11 cellular contexts compared by ENCODE assay signal in genomic region chr1:15155191-15155590, GRCh38. TPM values are rescaled to one million over a fixed set of nuclear protein-coding genes. Genes with fewer than 3 reads are reported as not detected.
DNase-seq lines count a peak whose midpoint lies in the region; ATAC-seq and TF ChIP-seq lines count a peak whose summit lies in the region.
"Had no signal": no experiment of that assay in that cellular context is flagged by ENCODE, and none has a peak within 500 bp of the region (broad histone marks: within the 10 kb centered on the region; RNA-seq: fewer than 3 reads in every experiment).

No MANE protein-coding gene starts in this region.

- H3K4me1 Mint-ChIP-seq in GM23338 (peaks cover 53% of the 10 kb centered on the region), T-helper 17 cell (peaks cover 22% of the 10 kb centered on the region)

- no peaks in the 10 kb centered on the region for H3K36me3 Mint-ChIP-seq in GM23338 (ENCODE audit: low read depth)
- H3K36me3 Mint-ChIP-seq in T-helper 17 cell (ENCODE audit: low read depth): no peaks in the 10 kb centered on the region
- H3K36me3 Mint-ChIP-seq: stimulated activated naive B cell treated with anti-CD40 and anti-IgM and Interleukin-4, amounts not matched to agents 10 μg/mL and 1 μg/mL and 100 μg/mL, for 72 hours had no signal

- H3K4me1 ChIP-seq in GM23338 (ENCODE audit: insufficient read depth) (peaks cover 5% of the 10 kb centered on the region; the same call in 1 of the 2 replicates), hepatocyte (ENCODE audit: insufficient read depth) (peaks cover 67% of the 10 kb centered on the region), psoas muscle (no peaks in the 10 kb centered on the region)

- H2AFZ ChIP-seq in GM23338: no peak overlapping the region
- H2AFZ ChIP-seq in hepatocyte: no peak overlapping the region

- H3K9me2 ChIP-seq in GM23338 (ENCODE audit: insufficient read depth): no peaks in the 10 kb centered on the region
- H3K9me2 ChIP-seq in hepatocyte (replicated peaks; ENCODE audit: insufficient read depth): no peaks in the 10 kb centered on the region

- H3K27me3 ChIP-seq in GM23338 (ENCODE audit: insufficient read depth): peaks cover 32% of the 10 kb centered on the region
- no peaks in the 10 kb centered on the region for H3K27me3 ChIP-seq in hepatocyte
- H3K27me3 ChIP-seq in psoas muscle (ENCODE audit: insufficient read depth in 3 of 3, low read length in 2 of 3): peaks cover 0 to 51% (median 7%) of the 10 kb centered on the region in 3 donors

- TF ChIP-seq CTCF in GM23338 (conservative IDR thresholded peaks at IDR 0.05; ENCODE audit: low read depth in 2 of 2): no peak
- TF ChIP-seq CTCF in hepatocyte (IDR thresholded peaks at IDR 0.05; ENCODE audit: poor library complexity): no peak
- no peak for TF ChIP-seq CTCF in psoas muscle (IDR thresholded peaks at IDR 0.05)

- H3K27me3 Mint-ChIP-seq in GM23338 (ENCODE audit: insufficient read depth, low read depth, poor library complexity) (peaks cover 37% of the 10 kb centered on the region), T-helper 17 cell (peaks cover 41% of the 10 kb centered on the region)

- no peaks in the 10 kb centered on the region for H3K36me3 ChIP-seq in GM23338 (ENCODE audit: insufficient read depth)
- no peaks in the 10 kb centered on the region for H3K36me3 ChIP-seq in hepatocyte (replicated peaks; ENCODE audit: insufficient read depth, low read depth)
- no peaks in the 10 kb centered on the region for H3K36me3 ChIP-seq in psoas muscle (ENCODE audit: insufficient read depth in 1 of 2, low read depth in 1 of 2)

- intact Hi-C loops in psoas muscle (cut with DNase I): no loop called here

- H3K9me3 Mint-ChIP-seq in GM23338: no peaks in the 10 kb centered on the region

- H3K27ac ChIP-seq in GM23338 (ENCODE audit: low read depth) (no peak overlapping the region), hepatocyte (peak overlapping the region; percentile 82), psoas muscle (no peak overlapping the region)
- H3K27ac ChIP-seq: VCaP had no signal

- WGBS in hepatocyte (ENCODE audit: low lambda C conversion rate, missing lambda C conversion rate): 89% methylated on average over 5 of the region's 5 CpGs
- WGBS in psoas muscle, 3 donors: 85 to 91% (median 91%) methylated on average over 5 of the region's 5 CpGs

- H3K4me2 ChIP-seq in GM23338 (peak overlapping the region; percentile 92), hepatocyte (peak overlapping the region; percentile 95)

- H3K79me2 ChIP-seq in GM23338 (replicated peaks; ENCODE audit: insufficient read depth) (peaks cover 15% of the 10 kb centered on the region), hepatocyte (peaks cover 65% of the 10 kb centered on the region)

- peak overlapping the region; percentile 77 for H3K4me3 Mint-ChIP-seq in GM23338
- H3K4me3 Mint-ChIP-seq in T-helper 17 cell: peak overlapping the region; percentile 68

- no peak overlapping the region for H3K27ac Mint-ChIP-seq in GM23338
- peak overlapping the region; percentile 54 for H3K27ac Mint-ChIP-seq in T-helper 17 cell
- H3K27ac Mint-ChIP-seq: stimulated activated naive B cell treated with anti-CD40 and anti-IgM and Interleukin-4, amounts not matched to agents 10 μg/mL and 1 μg/mL and 100 μg/mL, for 72 hours had no signal

- peak overlapping the region; percentile 87 for H3K4me3 ChIP-seq in GM23338
- no peak overlapping the region for H3K4me3 ChIP-seq in hepatocyte
- H3K4me3 ChIP-seq in psoas muscle: peak overlapping the region; percentile 61

- H3K9me3 ChIP-seq in T-helper 17 cell (ENCODE audit: control insufficient read depth, low read length, poor library complexity, severe bottlenecking): no peaks in the 10 kb centered on the region
- H3K9me3 ChIP-seq in hepatocyte (ENCODE audit: low read depth): no peaks in the 10 kb centered on the region
- no peaks in the 10 kb centered on the region for H3K9me3 ChIP-seq in psoas muscle

- no peaks in the 10 kb centered on the region for H3F3A ChIP-seq in GM23338 (replicated peaks; ENCODE audit: low read depth)

- no peak for DNase-seq in GM23338 (ENCODE audit: low spot score)
- DNase-seq in T-helper 17 cell: no peak
- DNase-seq in hepatocyte (ENCODE audit: low spot score): no peak
- DNase-seq in psoas muscle: no peak
- no peak for DNase-seq in GF-D8 (lab: John Stamatoyannopoulos, UW)
- no peak for DNase-seq in NCI-H1417 (lab: John Stamatoyannopoulos, UW)
- DNase-seq: activated naive CD4-positive, alpha-beta T cell; stimulated activated naive B cell treated with anti-CD40 and anti-IgM and Interleukin-4, amounts not matched to agents 10 μg/mL and 1 μg/mL and 100 μg/mL, for 72 hours had no signal

- H4K20me1 ChIP-seq in GM23338 (replicated peaks; ENCODE audit: insufficient read depth) (peaks cover 10% of the 10 kb centered on the region), hepatocyte (ENCODE audit: insufficient read depth, poor library complexity, severe bottlenecking) (peaks cover 10% of the 10 kb centered on the region)

- ATAC-seq in GM23338: no peak
- no peak for ATAC-seq in T-helper 17 cell
- no peak for ATAC-seq in psoas muscle
- no peak for ATAC-seq in GM18909 (IDR thresholded peaks at IDR 0.05; ENCODE audit: poor library complexity, unreplicated experiment)
- no peak for ATAC-seq in HG03354 (IDR thresholded peaks at IDR 0.05; ENCODE audit: poor library complexity, severe bottlenecking, unreplicated experiment)

TF ChIP-seq in GM23338, 12 proteins besides CTCF, POLR2A, EP300 and RAD21:
- TF ChIP-seq ZNF114 (CRISPR knock-in tag; IDR thresholded peaks at IDR 0.05): no peak
- no peak for TF ChIP-seq CREB1 (CRISPR knock-in tag; IDR thresholded peaks at IDR 0.05; ENCODE audit: low read depth)

RNA-seq across cellular contexts. Expression of gene TMEM51, which starts 1.6 kb away (rescaled TPM):
- total RNA-seq in GM23338 (2014; rRNA removed; shearing (Covaris generic)): 5.2 and 7.9 TPM in 2 replicates
- polyA plus RNA-seq in GM23338 (2016; fragmentation: Nextera tagmentation; extraction: Ambion mirVana) (4.0 and 4.7 TPM in 2 replicates), hepatocyte (23.4 and 25.1 TPM in 2 replicates), psoas muscle (under 1 TPM; 0.70 to 0.99 (median 0.97) TPM)
- total RNA-seq in T-helper 17 cell (not detected), hepatocyte (23.7 and 24.0 TPM in 2 replicates), psoas muscle (1 to 10 TPM in 2 of 4 donors, under 1 TPM in 2; 0.67 to 1.7 (median 1.1) TPM)
